In genomic region chr16:2161911-2162310, GRCh38 we compare ENCODE assay signal across 16 cellular contexts. TPM values are rescaled to one million over a fixed set of nuclear protein-coding genes. Genes with fewer than 3 reads are reported as not detected.
DNase-seq lines count a peak whose midpoint lies in the region; ATAC-seq, FAIRE-seq and TF ChIP-seq lines count a peak whose summit lies in the region.
"Had no signal": no experiment of that assay in that cellular context is flagged by ENCODE, and none has a peak within 500 bp of the region (broad histone marks: within the 10 kb centered on the region; RNA-seq: fewer than 3 reads in every experiment).

No MANE protein-coding gene starts in this region.

- H3K4me1 ChIP-seq in IMR-90 (ENCODE audit: control insufficient read depth, insufficient read depth, low read length), result peaks cover 34% of the 10 kb centered on the region
- peaks cover 13% of the 10 kb centered on the region for H3K4me1 ChIP-seq in endodermal cell (ENCODE audit: control insufficient read depth, insufficient read depth, low read length)
- H3K4me1 ChIP-seq in small intestine (ENCODE audit: control insufficient read depth in 2 of 2, insufficient read depth in 1 of 2, low read depth in 1 of 2, low read length in 1 of 2), result peaks cover 6 to 26% of the 10 kb centered on the region in 2 donors

- no TSS peak for BruUV-seq in IMR-90 (replicated peaks; lab: Mats Ljungman, UMichigan)

- no peak overlapping the region for H3K18ac ChIP-seq in IMR-90 (ENCODE audit: low read depth, low read length)

- H3K27me3 Mint-ChIP-seq in endodermal cell (ENCODE audit: insufficient read depth), result no peaks in the 10 kb centered on the region
- H3K27me3 Mint-ChIP-seq: naive thymus-derived CD8-positive, alpha-beta T cell had no signal

- 90% methylated on average over 2 of the region's 10 CpGs; no CpG with 5 or more reads in 1 of the 2 experiments for WGBS in IMR-90 (ENCODE audit: extremely low coverage in 2 of 2, insufficient read length in 1 of 2), 2 experiments
- WGBS in endodermal cell (ENCODE audit: insufficient coverage in 1 of 2, insufficient read length in 1 of 2), 2 experiments, result 94 to 98% methylated on average over 8 to 10 of the region's 10 CpGs
- 91 to 93% (median 93%) methylated on average over 10 of the region's 10 CpGs for WGBS in small intestine, 3 donors

- in situ Hi-C loops in IMR-90 (cut with MboI; ENCODE audit: low sequenced_read_pairs), result no loop called here

- TF ChIP-seq POLR2A in IMR-90 (IDR thresholded peaks at IDR 0.05; ENCODE audit: low read depth, low read length), result no peak

- no peak overlapping the region for H2BK15ac ChIP-seq in IMR-90 (ENCODE audit: low read depth, low read length)

- H2AK9ac ChIP-seq in IMR-90 (replicated peaks; ENCODE audit: low read depth, low read length, poor library complexity), result peak overlapping the region; percentile 72

- TF ChIP-seq CTCF in IMR-90 (conservative IDR thresholded peaks at IDR 0.05; ENCODE audit: low read depth, low read length) (no peak), endodermal cell (conservative IDR thresholded peaks at IDR 0.05) (no peak)

- peak overlapping the region; percentile 34; the same call in 1 of the 2 replicates for H3K27ac ChIP-seq in IMR-90 (ENCODE audit: insufficient read depth, low read length)
- H3K27ac ChIP-seq in endodermal cell (ENCODE audit: low read depth, low read length), result peak overlapping the region; percentile 53
- peak overlapping the region; percentile 26 to 90 for H3K27ac ChIP-seq in small intestine (ENCODE audit: low read depth in 1 of 2, low read length in 1 of 2)
- H3K27ac ChIP-seq: SK-N-MC had no signal

- H3K36me3 ChIP-seq in IMR-90 (ENCODE audit: control insufficient read depth, insufficient read depth, low read length) (peaks cover 16% of the 10 kb centered on the region), endodermal cell (ENCODE audit: control insufficient read depth, insufficient read depth, low read length) (no peaks in the 10 kb centered on the region), small intestine (ENCODE audit: control insufficient read depth in 2 of 2, insufficient read depth in 2 of 2, low read length in 2 of 2) (no peaks in the 10 kb centered on the region)

- H3K27ac Mint-ChIP-seq in endodermal cell, result peak overlapping the region; percentile 26

- POLR2A ChIA-PET in IMR-90 (lab: Charles Lee; ENCODE audit: unreplicated experiment), result no interaction called here

- H3K36me3 Mint-ChIP-seq in endodermal cell (ENCODE audit: low read depth), result peaks cover 10% of the 10 kb centered on the region

- dilution Hi-C loops in IMR-90 (cut with HindIII; ENCODE audit: low sequenced_read_pairs, unreplicated experiment), result no loop called here

- H3K4me3 Mint-ChIP-seq in endodermal cell, result no peak overlapping the region
- H3K4me3 Mint-ChIP-seq: naive thymus-derived CD8-positive, alpha-beta T cell had no signal

- H3K23ac ChIP-seq in IMR-90 (ENCODE audit: low read depth, low read length), result no peak overlapping the region

- DNase-seq in IMR-90, result no peak
- DNase-seq in endodermal cell, result no peak
- no peak for DNase-seq in small intestine
- no peak for DNase-seq in central memory CD4-positive, alpha-beta T cell
- DNase-seq in NCI-H187 (lab: John Stamatoyannopoulos, UW), result no peak
- DNase-seq: activated naive CD4-positive, alpha-beta T cell treated with Interleukin-2 at 50 U/mL for 16 hours; DND-41; effector CD8-positive, alpha-beta T cell; kidney glomerular epithelial cell; naive thymus-derived CD8-positive, alpha-beta T cell; NCI-H2171; stimulated activated naive CD8-positive, alpha-beta T cell treated with anti-CD3 and anti-CD28 coated beads, Interleukin-15, Interleukin-2, amounts not matched to agents 100 U/mL and 50 U/mL, for 24 hours had no signal

- H3K9ac ChIP-seq in IMR-90 (ENCODE audit: low read depth, low read length) (no peak overlapping the region), endodermal cell (ENCODE audit: extremely low read depth, low read length, poor library complexity, severe bottlenecking) (no peak overlapping the region)

- no peak overlapping the region for H2AK5ac ChIP-seq in IMR-90 (ENCODE audit: low read depth, low read length)

- H3K9me3 ChIP-seq in IMR-90 (ENCODE audit: control insufficient read depth, insufficient read depth, low read length) (no peaks in the 10 kb centered on the region), endodermal cell (ENCODE audit: control insufficient read depth, low read length) (no peaks in the 10 kb centered on the region), small intestine (ENCODE audit: control insufficient read depth, low read depth) (no peaks in the 10 kb centered on the region)

- ATAC-seq in IMR-90 (ENCODE audit: low read depth) (no peak), GM18867 (IDR thresholded peaks at IDR 0.05; ENCODE audit: unreplicated experiment) (no peak)
- ATAC-seq: naive thymus-derived CD8-positive, alpha-beta T cell; stimulated activated naive CD8-positive, alpha-beta T cell treated with anti-CD3 and anti-CD28 coated beads, Interleukin-15, Interleukin-2, amounts not matched to agents 100 U/mL and 50 U/mL, for 24 hours had no signal

- no peak overlapping the region for H3K4ac ChIP-seq in IMR-90 (ENCODE audit: low read depth, low read length)

- no peak overlapping the region for H2BK120ac ChIP-seq in IMR-90 (ENCODE audit: low read depth, low read length)

- H3K4me2 ChIP-seq in IMR-90 (ENCODE audit: low read depth, low read length), result no peak overlapping the region

- H3K27me3 ChIP-seq in IMR-90 (ENCODE audit: control insufficient read depth, insufficient read depth, low read length) (no peaks in the 10 kb centered on the region), endodermal cell (ENCODE audit: control insufficient read depth, insufficient read depth, low read length, poor library complexity, severe bottlenecking) (no peaks in the 10 kb centered on the region), small intestine (ENCODE audit: control insufficient read depth in 2 of 2, insufficient read depth in 2 of 2, low read length in 2 of 2) (no peaks in the 10 kb centered on the region)

- H3K14ac ChIP-seq in IMR-90 (replicated peaks; ENCODE audit: low read depth, low read length), result no peak overlapping the region

- no peak overlapping the region for H3K4me3 ChIP-seq in IMR-90 (ENCODE audit: insufficient read depth, low read depth, low read length)
- no peak overlapping the region for H3K4me3 ChIP-seq in endodermal cell (ENCODE audit: low read length)
- H3K4me3 ChIP-seq in small intestine (ENCODE audit: low read depth in 1 of 2, low read length in 2 of 2), result no peak overlapping the region
- H3K4me3 ChIP-seq: SK-N-MC had no signal

- no peak overlapping the region for H2AFZ ChIP-seq in IMR-90 (replicated peaks; ENCODE audit: low read length, poor library complexity)

- H4K8ac ChIP-seq in IMR-90 (ENCODE audit: low read depth in 2 of 2, low read length in 2 of 2), result no peak overlapping the region

- H2BK20ac ChIP-seq in IMR-90 (ENCODE audit: low read depth, low read length), result no peak overlapping the region

- FAIRE-seq in small intestine (lab: Jason Lieb, UNC), result no peak
- FAIRE-seq: bronchial epithelial cell had no signal

- no peak overlapping the region for H3K56ac ChIP-seq in IMR-90 (ENCODE audit: extremely low read depth, insufficient read depth, low read length)

- H4K91ac ChIP-seq in IMR-90 (ENCODE audit: insufficient read depth, low read depth, low read length), result no peak overlapping the region

- CTCF ChIA-PET in IMR-90 (lab: Yijun Ruan, JAX), result no interaction called here

- no peaks in the 10 kb centered on the region for H3K9me3 Mint-ChIP-seq in endodermal cell
- H3K9me3 Mint-ChIP-seq: naive thymus-derived CD8-positive, alpha-beta T cell had no signal

- peaks cover 79% of the 10 kb centered on the region for H4K20me1 ChIP-seq in IMR-90 (ENCODE audit: insufficient read depth, low read length)

- H4K5ac ChIP-seq in IMR-90 (ENCODE audit: low read depth, low read length), result no peak overlapping the region

- H3K9me1 ChIP-seq in IMR-90 (ENCODE audit: insufficient read depth, low read length), result 0 out of 2 replicates have a peak, but pooled peaks cover 8% of the 10 kb centered on the region

- peaks cover 0 to 71% of the 10 kb centered on the region in 2 experiments; a peak in 3 of 4 replicates for H3K79me1 ChIP-seq in IMR-90 (ENCODE audit: low read depth in 1 of 2, low read length in 2 of 2)

- intact Hi-C loops in IMR-90 (cut with micrococcal nuclease), result no loop called here

- peak overlapping the region; percentile 42 for H2BK5ac ChIP-seq in IMR-90 (ENCODE audit: low read depth, low read length, poor library complexity, severe bottlenecking)

- peaks cover 18% of the 10 kb centered on the region for H3K4me1 Mint-ChIP-seq in endodermal cell

- no peak for TF ChIP-seq RAD21 in IMR-90 (IDR thresholded peaks at IDR 0.05; ENCODE audit: low read length)

RNA-seq across cellular contexts. Expression of gene TRAF7, which starts 6.3 kb away (rescaled TPM):
- 26.4 and 29.6 TPM in 2 replicates for total RNA-seq in IMR-90 (2012; rRNA removed)
- polyA plus RNA-seq in IMR-90 (2012; rRNA removed), result 52.6 and 55.1 TPM in 2 replicates
- polyA plus RNA-seq in IMR-90 (2012; cell fraction: cytosol; rRNA removed), result 37.0 and 60.8 TPM in 2 replicates
- 79.2 and 173 TPM in 2 replicates for polyA plus RNA-seq in IMR-90 (2012; cell fraction: nucleus; rRNA removed; ENCODE audit: low replicate concordance)
- 100 to 1,000 TPM; 108 to 110 TPM for total RNA-seq in endodermal cell
- polyA plus RNA-seq in endodermal cell (2013, experiment 1 of 2), result 54.6 TPM
- 52.1 TPM for polyA plus RNA-seq in endodermal cell (2013, experiment 2 of 2)
- polyA plus RNA-seq in small intestine, result 10 to 100 TPM; 47.6 to 73.4 (median 64.9) TPM

RNA-seq across cellular contexts. Expression of gene RAB26, which starts 13.5 kb away (rescaled TPM):
- total RNA-seq in IMR-90 (2012; rRNA removed) (1.1 TPM in 2 replicates), endodermal cell (1 to 10 TPM; 3.2 to 4.9 TPM)
- polyA plus RNA-seq in IMR-90 (2012; rRNA removed) (4.5 and 4.8 TPM in 2 replicates), small intestine (10 to 100 TPM; 11.9 to 31.9 (median 28.0) TPM)
- 2.8 and 4.9 TPM in 2 replicates for polyA plus RNA-seq in IMR-90 (2012; cell fraction: cytosol; rRNA removed)
- polyA plus RNA-seq in IMR-90 (2012; cell fraction: nucleus; rRNA removed; ENCODE audit: low replicate concordance), result 33.0 and 40.5 TPM in 2 replicates
- 5.8 TPM for polyA plus RNA-seq in endodermal cell (2013, experiment 1 of 2)
- polyA plus RNA-seq in endodermal cell (2013, experiment 2 of 2), result 4.6 TPM
- total RNA-seq: naive thymus-derived CD8-positive, alpha-beta T cell had no signal

RNA-seq across cellular contexts. Expression of gene PKD1, which starts 26.2 kb away (rescaled TPM):
- total RNA-seq in IMR-90 (2012; rRNA removed) (7.9 and 15.6 TPM in 2 replicates), endodermal cell (100 to 1,000 TPM; 104 to 110 TPM)
- polyA plus RNA-seq in IMR-90 (2012; rRNA removed) (97.3 and 118 TPM in 2 replicates), small intestine (10 to 100 TPM; 10.5 to 41.2 (median 12.2) TPM)
- polyA plus RNA-seq in IMR-90 (2012; cell fraction: cytosol; rRNA removed), result 53.6 and 146 TPM in 2 replicates
- 423 and 1,655 TPM in 2 replicates for polyA plus RNA-seq in IMR-90 (2012; cell fraction: nucleus; rRNA removed; ENCODE audit: low replicate concordance)
- 71.3 TPM for polyA plus RNA-seq in endodermal cell (2013, experiment 1 of 2)
- 71.3 TPM for polyA plus RNA-seq in endodermal cell (2013, experiment 2 of 2)

RNA-seq across cellular contexts. Expression of gene CASKIN1, which starts 34.5 kb away (rescaled TPM):
- total RNA-seq in IMR-90 (2012; rRNA removed), result not detected in 2 replicates
- 0.05 and 0.06 TPM in 2 replicates for polyA plus RNA-seq in IMR-90 (2012; rRNA removed)
- polyA plus RNA-seq in IMR-90 (2012; cell fraction: cytosol; rRNA removed), result 0.05 and 0.09 TPM in 2 replicates
- 0.76 and 1.1 TPM in 2 replicates for polyA plus RNA-seq in IMR-90 (2012; cell fraction: nucleus; rRNA removed; ENCODE audit: low replicate concordance)
- 1 to 10 TPM; 8.2 to 9.7 TPM for total RNA-seq in endodermal cell
- 11.9 TPM for polyA plus RNA-seq in endodermal cell (2013, experiment 1 of 2)
- polyA plus RNA-seq in endodermal cell (2013, experiment 2 of 2), result 9.7 TPM
- polyA plus RNA-seq in small intestine, result 1 to 10 TPM in 1 of 3 donors, under 1 TPM in 2; 0.27 to 1.1 (median 0.66) TPM
- total RNA-seq: M059J had no signal
- polyA plus RNA-seq: naive thymus-derived CD8-positive, alpha-beta T cell had no signal

RNA-seq across cellular contexts. Expression of gene MLST8, which starts 43.3 kb away (rescaled TPM):
- total RNA-seq in IMR-90 (2012; rRNA removed) (34.4 and 50.3 TPM in 2 replicates), endodermal cell (10 to 100 TPM; 60.3 to 70.8 TPM)
- polyA plus RNA-seq in IMR-90 (2012; rRNA removed) (93.7 and 94.1 TPM in 2 replicates), small intestine (10 to 100 TPM; 61.9 to 68.7 (median 63.5) TPM)
- polyA plus RNA-seq in IMR-90 (2012; cell fraction: cytosol; rRNA removed), result 56.2 and 108 TPM in 2 replicates
- 97.5 and 242 TPM in 2 replicates for polyA plus RNA-seq in IMR-90 (2012; cell fraction: nucleus; rRNA removed; ENCODE audit: low replicate concordance)
- 64.9 TPM for polyA plus RNA-seq in endodermal cell (2013, experiment 1 of 2)
- 61.5 TPM for polyA plus RNA-seq in endodermal cell (2013, experiment 2 of 2)
